ENCODE assay signal across 9 cellular contexts in genomic region chr4:89894654-89895652, GRCh38. TPM values are rescaled to one million over a fixed set of nuclear protein-coding genes. Genes with fewer than 3 reads are reported as not detected.
A peak's percentile ranks its signal among the peaks of the same experiment; 100 is the strongest.
DNase-seq lines count a peak whose midpoint lies in the region; ATAC-seq and TF ChIP-seq lines count a peak whose summit lies in the region.
"Had no signal": no experiment of that assay in that cellular context is flagged by ENCODE, and none has a peak within 500 bp of the region (broad histone marks: within the 10 kb centered on the region; RNA-seq: fewer than 3 reads in every experiment).

A gene with protein sequence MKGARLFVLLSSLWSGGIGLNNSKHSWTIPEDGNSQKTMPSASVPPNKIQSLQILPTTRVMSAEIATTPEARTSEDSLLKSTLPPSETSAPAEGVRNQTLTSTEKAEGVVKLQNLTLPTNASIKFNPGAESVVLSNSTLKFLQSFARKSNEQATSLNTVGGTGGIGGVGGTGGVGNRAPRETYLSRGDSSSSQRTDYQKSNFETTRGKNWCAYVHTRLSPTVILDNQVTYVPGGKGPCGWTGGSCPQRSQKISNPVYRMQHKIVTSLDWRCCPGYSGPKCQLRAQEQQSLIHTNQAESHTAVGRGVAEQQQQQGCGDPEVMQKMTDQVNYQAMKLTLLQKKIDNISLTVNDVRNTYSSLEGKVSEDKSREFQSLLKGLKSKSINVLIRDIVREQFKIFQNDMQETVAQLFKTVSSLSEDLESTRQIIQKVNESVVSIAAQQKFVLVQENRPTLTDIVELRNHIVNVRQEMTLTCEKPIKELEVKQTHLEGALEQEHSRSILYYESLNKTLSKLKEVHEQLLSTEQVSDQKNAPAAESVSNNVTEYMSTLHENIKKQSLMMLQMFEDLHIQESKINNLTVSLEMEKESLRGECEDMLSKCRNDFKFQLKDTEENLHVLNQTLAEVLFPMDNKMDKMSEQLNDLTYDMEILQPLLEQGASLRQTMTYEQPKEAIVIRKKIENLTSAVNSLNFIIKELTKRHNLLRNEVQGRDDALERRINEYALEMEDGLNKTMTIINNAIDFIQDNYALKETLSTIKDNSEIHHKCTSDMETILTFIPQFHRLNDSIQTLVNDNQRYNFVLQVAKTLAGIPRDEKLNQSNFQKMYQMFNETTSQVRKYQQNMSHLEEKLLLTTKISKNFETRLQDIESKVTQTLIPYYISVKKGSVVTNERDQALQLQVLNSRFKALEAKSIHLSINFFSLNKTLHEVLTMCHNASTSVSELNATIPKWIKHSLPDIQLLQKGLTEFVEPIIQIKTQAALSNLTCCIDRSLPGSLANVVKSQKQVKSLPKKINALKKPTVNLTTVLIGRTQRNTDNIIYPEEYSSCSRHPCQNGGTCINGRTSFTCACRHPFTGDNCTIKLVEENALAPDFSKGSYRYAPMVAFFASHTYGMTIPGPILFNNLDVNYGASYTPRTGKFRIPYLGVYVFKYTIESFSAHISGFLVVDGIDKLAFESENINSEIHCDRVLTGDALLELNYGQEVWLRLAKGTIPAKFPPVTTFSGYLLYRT (plus strand): TSS chr4:89894854. CDS start chr4:89894972, 118 bp downstream.

- H2BK12ac ChIP-seq in neuronal stem cell (ENCODE audit: low read length), result no peak within 1 kb of the TSS

- no peak within 1 kb of the TSS for H4K8ac ChIP-seq in neuronal stem cell (ENCODE audit: low read depth, low read length)

- no peak within 1 kb of the TSS for H3K9ac ChIP-seq in smooth muscle cell (ENCODE audit: low read depth)
- no peak within 1 kb of the TSS for H3K9ac ChIP-seq in neuronal stem cell (ENCODE audit: low read depth, low read length, poor library complexity)

- no peak within 1 kb of the TSS for H2BK120ac ChIP-seq in neuronal stem cell (ENCODE audit: low read depth, low read length)

- no peak within 1 kb of the TSS for H4K91ac ChIP-seq in neuronal stem cell (ENCODE audit: low read depth, low read length, poor library complexity)

- no peak within 1 kb of the TSS for H3K18ac ChIP-seq in neuronal stem cell (ENCODE audit: low read length)

- no peak within 1 kb of the TSS for H3K4ac ChIP-seq in neuronal stem cell (ENCODE audit: low read length)

- H3K27ac Mint-ChIP-seq in MCF 10A (ENCODE audit: low read depth, unreplicated experiment), result no peak within 1 kb of the TSS

- no peak within 1 kb of the TSS for H2BK5ac ChIP-seq in neuronal stem cell (ENCODE audit: low read length)

- DNase-seq in breast epithelium (ENCODE audit: low spot score in 2 of 2) (no peak), MCF 10A (ENCODE audit: unreplicated experiment) (no peak), coronary artery (ENCODE audit: low spot score) (no peak), smooth muscle cell (lab: John Stamatoyannopoulos, UW; ENCODE audit: unreplicated experiment) (no peak), neuronal stem cell (ENCODE audit: low spot score) (no peak), HuH-7.5 (ENCODE audit: low spot score) (no peak)

- no peak within 1 kb of the TSS for H3K23ac ChIP-seq in neuronal stem cell (ENCODE audit: low read depth, low read length, poor library complexity)

- no peaks in the 10 kb centered on the region for H3K79me1 ChIP-seq in neuronal stem cell (ENCODE audit: low read depth, low read length)

- H3K14ac ChIP-seq in neuronal stem cell (ENCODE audit: low read length), result no peak within 1 kb of the TSS

- H3F3A ChIP-seq in smooth muscle cell (ENCODE audit: low read depth), result no peaks in the 10 kb centered on the region

- H2BK15ac ChIP-seq in neuronal stem cell (ENCODE audit: low read length), result no peak within 1 kb of the TSS

- H3K9me3 Mint-ChIP-seq in MCF 10A (ENCODE audit: unreplicated experiment), result no peaks in the 10 kb centered on the region

- H2AK5ac ChIP-seq in neuronal stem cell (ENCODE audit: low read depth, low read length), result no peak within 1 kb of the TSS

- peak; percentile 76 for ATAC-seq in HG03135 (IDR thresholded peaks at IDR 0.05; ENCODE audit: unreplicated experiment)

- H3K27me3 Mint-ChIP-seq in MCF 10A (ENCODE audit: insufficient read depth, unreplicated experiment), result no peaks in the 10 kb centered on the region

- no peaks in the 10 kb centered on the region for H3K36me3 ChIP-seq in breast epithelium
- no peaks in the 10 kb centered on the region for H3K36me3 ChIP-seq in urinary bladder (ENCODE audit: insufficient read depth)
- H3K36me3 ChIP-seq in smooth muscle cell (ENCODE audit: low read depth), result no peaks in the 10 kb centered on the region
- peaks cover 0 to 63% of the 10 kb centered on the region in 2 donors for H3K36me3 ChIP-seq in neuronal stem cell (replicated peaks in 1 of 2; ENCODE audit: control insufficient read depth in 2 of 2, insufficient read depth in 2 of 2, low read length in 2 of 2)

- H3K4me1 ChIP-seq in breast epithelium, result no peaks in the 10 kb centered on the region
- no peaks in the 10 kb centered on the region for H3K4me1 ChIP-seq in urinary bladder (ENCODE audit: insufficient read depth)
- H3K4me1 ChIP-seq in smooth muscle cell (ENCODE audit: low read depth), result no peaks in the 10 kb centered on the region
- peaks cover 3 to 4% of the 10 kb centered on the region in 2 donors for H3K4me1 ChIP-seq in neuronal stem cell (ENCODE audit: control insufficient read depth in 2 of 2, insufficient read depth in 1 of 2, low read depth in 1 of 2, low read length in 2 of 2)

- H3K4me3 ChIP-seq in breast epithelium (peak within 1 kb of the TSS in 2 of 3 donors; percentile 10 to 23), coronary artery (peak within 1 kb of the TSS; percentile 42), urinary bladder (ENCODE audit: low read depth, low read length) (no peak within 1 kb of the TSS), smooth muscle cell (no peak within 1 kb of the TSS), neuronal stem cell (ENCODE audit: low read length in 2 of 2) (no peak within 1 kb of the TSS)

- H3K4me1 Mint-ChIP-seq in MCF 10A (ENCODE audit: insufficient read depth, unreplicated experiment), result no peaks in the 10 kb centered on the region

- CTCF ChIA-PET in MCF 10A (lab: Yijun Ruan, JAX), result interaction anchor here (1.0 to 1.5 kb wide), 4 partner anchors 16 to 460 kb away, joined by 3 to 6 read pairs (median 4); no protein-coding TSS in a partner anchor

- no peak within 1 kb of the TSS for H3K4me2 ChIP-seq in smooth muscle cell
- no peak within 1 kb of the TSS for H3K4me2 ChIP-seq in neuronal stem cell (ENCODE audit: insufficient read depth, low read length, poor library complexity, severe bottlenecking)

- no peaks in the 10 kb centered on the region for H3K79me2 ChIP-seq in smooth muscle cell (ENCODE audit: low read depth)

- H3K36me3 Mint-ChIP-seq in MCF 10A (ENCODE audit: insufficient read depth, unreplicated experiment), result no peaks in the 10 kb centered on the region

- H3K4me3 Mint-ChIP-seq in MCF 10A (ENCODE audit: unreplicated experiment), result no peak within 1 kb of the TSS

- no TSS peak for BruUV-seq in MCF 10A (replicated peaks; lab: Mats Ljungman, UMichigan)

- POLR2A ChIA-PET in MCF 10A (lab: Yijun Ruan, JAX), result no interaction called here

- intact Hi-C loops in breast epithelium (cut with DNase I; ENCODE audit: low total_unique reads), result no loop called here
- intact Hi-C loops in MCF 10A (cut with micrococcal nuclease), result no loop called here

- TF ChIP-seq CTCF in breast epithelium (IDR thresholded peaks at IDR 0.05), result no peak
- TF ChIP-seq CTCF in MCF 10A (IDR thresholded peaks at IDR 0.05; ENCODE audit: unreplicated experiment), result no peak
- no peak for TF ChIP-seq CTCF in coronary artery (IDR thresholded peaks at IDR 0.05)
- TF ChIP-seq CTCF in smooth muscle cell (IDR thresholded peaks at IDR 0.05; ENCODE audit: borderline replicate concordance, insufficient read depth, poor library complexity, severe bottlenecking), result no peak

- H3K27me3 ChIP-seq in breast epithelium (no peaks in the 10 kb centered on the region), smooth muscle cell (ENCODE audit: low read depth) (peaks cover 6% of the 10 kb centered on the region), neuronal stem cell (ENCODE audit: control insufficient read depth in 3 of 3, insufficient read depth in 3 of 3, low read depth in 1 of 3, low read length in 3 of 3) (no peaks in the 10 kb centered on the region)

- H3K27ac ChIP-seq in breast epithelium (peak within 1 kb of the TSS in 1 of 2 donors; percentile 11), coronary artery (no peak within 1 kb of the TSS), urinary bladder (ENCODE audit: low read depth) (no peak within 1 kb of the TSS), smooth muscle cell (ENCODE audit: low read depth) (no peak within 1 kb of the TSS), neuronal stem cell (replicated peaks; ENCODE audit: low read length) (no peak within 1 kb of the TSS)

- H2AFZ ChIP-seq in smooth muscle cell (ENCODE audit: low read depth) (no peak within 1 kb of the TSS), neuronal stem cell (ENCODE audit: low read length) (no peak within 1 kb of the TSS)

- H3K9me3 ChIP-seq in breast epithelium (no peaks in the 10 kb centered on the region), smooth muscle cell (replicated peaks; ENCODE audit: low read depth) (no peaks in the 10 kb centered on the region), neuronal stem cell (replicated peaks in 1 of 2; ENCODE audit: control insufficient read depth in 2 of 2, insufficient read depth in 1 of 2, low read depth in 1 of 2, low read length in 2 of 2) (peaks cover 0 to 5% of the 10 kb centered on the region in 2 donors)

- 68% methylated on average over 12 of the region's 12 CpGs for WGBS in urinary bladder
- WGBS in smooth muscle cell (ENCODE audit: low lambda C conversion rate), result 86% methylated on average over 12 of the region's 12 CpGs
- WGBS in neuronal stem cell (ENCODE audit: extremely low coverage in 2 of 2, insufficient read length in 2 of 2, insufficient replicate concordance in 1 of 2), 2 donors, result no CpG with 5 or more reads among the region's 12 CpGs

- TF ChIP-seq POLR2A in breast epithelium (IDR thresholded peaks at IDR 0.05), result no peak

- H4K20me1 ChIP-seq in smooth muscle cell (ENCODE audit: low read depth), result no peaks in the 10 kb centered on the region

RNA-seq across cellular contexts. Expression of the gene that starts here (rescaled TPM):
- total RNA-seq in breast epithelium (10 to 100 TPM; 11.0 to 83.2 (median 31.9) TPM), MCF 10A (2022) (not detected in 2 replicates), urinary bladder (85.7 TPM), smooth muscle cell (0.04 TPM in 1 of 2 replicates, not detected in the other)
- polyA plus RNA-seq in urinary bladder (41.0 TPM), smooth muscle cell (not detected in 2 replicates)
- polyA plus RNA-seq in neuronal stem cell (2013, experiment 1 of 2), result 5.1 TPM
- polyA plus RNA-seq in neuronal stem cell (2013, experiment 2 of 2), result 5.2 TPM
- polyA plus RNA-seq: BJ had no signal

Comparison
In these comparisons a context has a peak if more than half of its experiments do, and no peak if none do; other contexts are left out.
1. RNA of the gene that starts here (total RNA-seq): 85.7 TPM in urinary bladder (single experiment) and 11.0 to 83.2 TPM in breast epithelium; 0.04 TPM in smooth muscle cell and not detected in MCF 10A; every median in the first group is over 10 times any median in the second.
2. RNA of the gene that starts here (polyA plus RNA-seq): 41.0 TPM in urinary bladder (single experiment); not detected in smooth muscle cell; every median in the first group is over 10 times any median in the second.
3. H3K4me3 ChIP-seq: peak in breast epithelium (2 of 3) and coronary artery (single experiment); none in urinary bladder (single experiment), smooth muscle cell (single experiment) and neuronal stem cell (0 of 2).